In the genomic region with DNA sequence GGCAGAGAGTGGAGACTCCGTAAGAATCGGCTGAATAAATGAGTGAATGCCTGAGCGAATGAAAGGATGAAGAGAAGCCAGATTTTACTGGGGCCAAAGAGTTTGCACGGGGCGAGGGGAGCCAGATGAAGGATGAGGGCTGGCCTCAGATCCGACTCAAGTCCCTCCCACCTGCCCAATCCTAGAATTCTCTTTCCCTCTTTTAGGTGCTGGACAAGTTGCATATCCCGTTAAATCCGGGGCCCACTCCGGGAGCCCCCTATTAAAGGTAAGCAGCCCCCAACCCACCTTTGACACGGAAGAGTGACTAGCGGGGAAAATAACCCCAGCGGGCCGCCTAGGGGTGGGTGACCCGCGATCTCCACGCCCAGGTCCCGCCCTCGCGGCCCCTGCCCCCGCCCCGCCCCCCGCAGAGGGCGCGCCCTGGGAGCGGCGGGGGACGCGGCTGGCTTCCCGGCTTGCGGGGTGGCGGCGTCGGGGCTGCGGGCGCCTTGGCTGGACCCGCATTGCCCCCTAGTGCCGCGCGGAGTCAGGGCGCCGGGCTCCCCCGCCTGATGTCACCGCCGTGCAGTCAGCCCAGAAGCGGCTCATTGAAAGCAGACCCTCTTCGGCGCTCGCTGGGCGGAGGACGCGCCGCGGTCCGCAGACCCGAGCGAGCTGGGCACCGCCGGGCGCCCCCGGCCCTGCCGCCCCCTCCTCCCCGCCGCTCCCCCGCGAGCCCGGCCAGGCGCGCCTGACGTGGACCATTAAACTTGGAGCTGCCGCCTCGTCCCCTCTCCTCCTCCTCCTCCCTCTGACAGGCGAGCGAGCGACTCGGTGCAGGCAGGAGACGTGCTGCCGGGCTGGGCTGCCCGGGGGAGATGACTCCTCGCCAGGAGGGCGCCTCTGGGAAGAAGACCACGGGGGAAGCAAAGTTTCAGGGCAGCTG, we compare ENCODE assay signal across 8 cellular contexts. TPM values are rescaled to one million over a fixed set of nuclear protein-coding genes. Genes with fewer than 3 reads are reported as not detected.
A peak's percentile ranks its signal among the peaks of the same experiment; 100 is the strongest.
DNase-seq lines count a peak whose midpoint lies in the region; ATAC-seq and TF ChIP-seq lines count a peak whose summit lies in the region.

A gene (plus strand): TSS at position 570 of the 928 bp plus-strand sequence. CDS start 424 bp downstream, outside the sequence.

- no peaks in the 10 kb centered on the region for H3K36me3 Mint-ChIP-seq in activated CD8-positive, alpha-beta memory T cell treated with anti-CD3 and anti-CD28 coated beads, Interleukin-2, amount 10 ng/mL, durations not matched to agents 7 days and 5 days
- H3K36me3 Mint-ChIP-seq in stimulated activated memory B cell treated with anti-CD40 and anti-IgM and Interleukin-4, amounts not matched to agents 10 μg/mL and 1 μg/mL and 100 μg/mL, for 72 hours = no peaks in the 10 kb centered on the region

- CTCF ChIA-PET in activated CD8-positive, alpha-beta memory T cell treated with anti-CD3 and anti-CD28 coated beads, Interleukin-2, amount 10 ng/mL, durations not matched to agents 7 days and 5 days (lab: Charles Lee) = no interaction called here

- ATAC-seq in GM19328 (IDR thresholded peaks at IDR 0.05; ENCODE audit: unreplicated experiment) = peak; percentile 75
- peak; percentile 81 for ATAC-seq in activated CD8-positive, alpha-beta memory T cell treated with anti-CD3 and anti-CD28 coated beads, Interleukin-2, amount 10 ng/mL, durations not matched to agents 7 days and 5 days
- ATAC-seq in stimulated activated memory B cell treated with anti-CD40 and anti-IgM and Interleukin-4, amounts not matched to agents 10 μg/mL and 1 μg/mL and 100 μg/mL, for 72 hours = peak; percentile 82

- H3K4me1 ChIP-seq in mucosa of rectum (ENCODE audit: control insufficient read depth in 2 of 2, insufficient read depth in 2 of 2, low read length in 2 of 2) = peaks cover 3 to 24% of the 10 kb centered on the region in 2 donors

- H3K36me3 ChIP-seq in mucosa of rectum (ENCODE audit: control insufficient read depth in 2 of 2, insufficient read depth in 2 of 2, low read length in 2 of 2) = no peaks in the 10 kb centered on the region

- H3K9me3 Mint-ChIP-seq in activated CD8-positive, alpha-beta memory T cell treated with anti-CD3 and anti-CD28 coated beads, Interleukin-2, amount 10 ng/mL, durations not matched to agents 7 days and 5 days (ENCODE audit: low read depth) = no peaks in the 10 kb centered on the region
- no peaks in the 10 kb centered on the region for H3K9me3 Mint-ChIP-seq in stimulated activated memory B cell treated with anti-CD40 and anti-IgM and Interleukin-4, amounts not matched to agents 10 μg/mL and 1 μg/mL and 100 μg/mL, for 72 hours

- H3K9me3 ChIP-seq in mucosa of rectum (ENCODE audit: control insufficient read depth in 2 of 2, low read length in 2 of 2) = no peaks in the 10 kb centered on the region

- peak within 1 kb of the TSS in 1 of 2 donors; percentile 41 for H3K9ac ChIP-seq in mucosa of rectum (ENCODE audit: low read depth in 1 of 2, low read length in 2 of 2)

- DNase-seq in AG20443 (ENCODE audit: low spot score) = peak; percentile 95
- DNase-seq in NCI-H1105 (lab: John Stamatoyannopoulos, UW) = peak; percentile 39
- DNase-seq in activated CD8-positive, alpha-beta memory T cell treated with anti-CD3 and anti-CD28 coated beads, Interleukin-2, amount 10 ng/mL, durations not matched to agents 7 days and 5 days = no peak
- peak; percentile 67 for DNase-seq in epithelial cell of esophagus (ENCODE audit: low read depth)
- no peak for DNase-seq in RKO (ENCODE audit: low spot score)

- no peak within 1 kb of the TSS for H3K4me3 Mint-ChIP-seq in activated CD8-positive, alpha-beta memory T cell treated with anti-CD3 and anti-CD28 coated beads, Interleukin-2, amount 10 ng/mL, durations not matched to agents 7 days and 5 days
- peak within 1 kb of the TSS; percentile 64 for H3K4me3 Mint-ChIP-seq in stimulated activated memory B cell treated with anti-CD40 and anti-IgM and Interleukin-4, amounts not matched to agents 10 μg/mL and 1 μg/mL and 100 μg/mL, for 72 hours

- no peaks in the 10 kb centered on the region for H3K4me1 Mint-ChIP-seq in activated CD8-positive, alpha-beta memory T cell treated with anti-CD3 and anti-CD28 coated beads, Interleukin-2, amount 10 ng/mL, durations not matched to agents 7 days and 5 days
- peaks cover 14% of the 10 kb centered on the region for H3K4me1 Mint-ChIP-seq in stimulated activated memory B cell treated with anti-CD40 and anti-IgM and Interleukin-4, amounts not matched to agents 10 μg/mL and 1 μg/mL and 100 μg/mL, for 72 hours

- H3K27ac ChIP-seq in mucosa of rectum (ENCODE audit: low read depth in 2 of 2, low read length in 2 of 2) = no peak within 1 kb of the TSS

- H3K4me3 ChIP-seq in epithelial cell of esophagus (ENCODE audit: low read length) = peak within 1 kb of the TSS; percentile 25
- H3K4me3 ChIP-seq in mucosa of rectum (ENCODE audit: low read length in 2 of 2) = peak within 1 kb of the TSS; percentile 34 to 55

- TF ChIP-seq CTCF in epithelial cell of esophagus (IDR thresholded peaks at IDR 0.05; ENCODE audit: insufficient read depth, low read depth, low read length, missing control alignments) = peak; percentile 28

- H3K27me3 ChIP-seq in mucosa of rectum (ENCODE audit: control insufficient read depth in 2 of 2, insufficient read depth in 2 of 2, low read length in 2 of 2) = peaks cover 6 to 11% of the 10 kb centered on the region in 2 donors

- H3K27ac Mint-ChIP-seq in activated CD8-positive, alpha-beta memory T cell treated with anti-CD3 and anti-CD28 coated beads, Interleukin-2, amount 10 ng/mL, durations not matched to agents 7 days and 5 days = no peak within 1 kb of the TSS
- no peak within 1 kb of the TSS for H3K27ac Mint-ChIP-seq in stimulated activated memory B cell treated with anti-CD40 and anti-IgM and Interleukin-4, amounts not matched to agents 10 μg/mL and 1 μg/mL and 100 μg/mL, for 72 hours

- peaks cover 62% of the 10 kb centered on the region for H3K27me3 Mint-ChIP-seq in activated CD8-positive, alpha-beta memory T cell treated with anti-CD3 and anti-CD28 coated beads, Interleukin-2, amount 10 ng/mL, durations not matched to agents 7 days and 5 days
- peaks cover 24% of the 10 kb centered on the region for H3K27me3 Mint-ChIP-seq in stimulated activated memory B cell treated with anti-CD40 and anti-IgM and Interleukin-4, amounts not matched to agents 10 μg/mL and 1 μg/mL and 100 μg/mL, for 72 hours

RNA-seq across cellular contexts. Expression of the gene that starts here (rescaled TPM):
- total RNA-seq in activated CD8-positive, alpha-beta memory T cell treated with anti-CD3 and anti-CD28 coated beads, Interleukin-2, amount 10 ng/mL, durations not matched to agents 7 days and 5 days = under 1 TPM in 1 of 2 experiments, not detected in 1; 0.49 TPM

Comparison
In these comparisons a context has a peak if more than half of its experiments do, and no peak if none do; other contexts are left out.
1. Peak in ATAC-seq in activated CD8-positive, alpha-beta memory T cell treated with anti-CD3 and anti-CD28 coated beads, Interleukin-2, amount 10 ng/mL, durations not matched to agents 7 days and 5 days; RNA of the gene not detected or under 1 TPM.
2. DNase-seq: peak in AG20443 (single experiment), NCI-H1105 (single experiment) and epithelial cell of esophagus (single experiment); none in activated CD8-positive, alpha-beta memory T cell treated with anti-CD3 and anti-CD28 coated beads, Interleukin-2, amount 10 ng/mL, durations not matched to agents 7 days and 5 days (single experiment) and RKO (single experiment).
3. Peak in every context shown above with its lines, with median percentiles within 50 percentile points of each other: ATAC-seq.